ENCODE assay signal across 1 cellular context in the genomic region with DNA sequence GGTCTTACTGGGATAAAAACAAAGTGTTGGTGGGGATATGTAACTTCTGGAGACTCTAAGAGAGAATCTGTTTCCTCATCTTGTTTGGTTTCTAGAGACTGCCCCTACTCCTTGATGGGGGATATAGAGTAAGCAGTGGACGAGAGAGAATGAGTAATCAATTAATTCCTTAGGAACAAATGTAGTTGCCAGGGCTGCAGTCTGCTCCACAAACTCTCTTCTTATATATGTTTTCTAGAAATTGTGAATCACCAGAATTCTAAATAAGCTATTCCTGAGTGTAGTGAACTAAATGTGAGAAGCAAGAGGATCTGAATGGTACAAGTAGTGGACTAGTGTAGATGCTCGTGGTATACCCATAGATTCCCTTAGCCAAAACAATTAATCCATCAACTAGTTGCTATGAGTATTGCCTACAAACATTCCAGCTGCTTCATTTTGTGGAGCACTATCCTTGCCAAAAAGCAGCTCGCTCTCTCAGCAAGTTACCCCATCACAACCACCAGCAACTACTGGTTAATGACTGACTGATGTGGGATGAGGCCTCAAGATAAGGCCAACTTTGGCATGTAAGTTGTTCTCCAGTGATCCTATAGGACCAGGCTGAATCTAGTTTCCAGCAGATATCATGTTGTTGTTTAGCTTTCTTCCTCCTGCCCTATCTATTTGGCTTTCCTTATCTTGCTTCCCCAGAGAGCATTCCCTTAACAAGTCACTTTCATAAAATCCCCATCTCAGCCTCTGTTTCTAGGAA.
A peak's percentile ranks its signal among the peaks of the same experiment; 100 is the strongest.
TF ChIP-seq lines count a peak whose summit lies in the region.

No MANE protein-coding gene starts in this region.

TF ChIP-seq in K562, 482 proteins besides CTCF, POLR2A, EP300 and RAD21 (continued from another document and continues in another):
- no peak for TF ChIP-seq CEBPG (CRISPR knock-in tag; IDR thresholded peaks at IDR 0.05)
- TF ChIP-seq CEBPG (tag; conservative IDR thresholded peaks at IDR 0.05 in 1 of 2, IDR thresholded peaks at IDR 0.05 in 1 of 2): no peak
- TF ChIP-seq, protein P1, sequence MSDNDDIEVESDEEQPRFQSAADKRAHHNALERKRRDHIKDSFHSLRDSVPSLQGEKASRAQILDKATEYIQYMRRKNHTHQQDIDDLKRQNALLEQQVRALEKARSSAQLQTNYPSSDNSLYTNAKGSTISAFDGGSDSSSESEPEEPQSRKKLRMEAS (CRISPR knock-in tag; IDR thresholded peaks at IDR 0.05): no peak
- no peak for TF ChIP-seq DNMT1 (IDR thresholded peaks at IDR 0.05)
- no peak for TF ChIP-seq POLR2AphosphoS2 (IDR thresholded peaks at IDR 0.05; ENCODE audit: low read length)
- TF ChIP-seq, protein P2, sequence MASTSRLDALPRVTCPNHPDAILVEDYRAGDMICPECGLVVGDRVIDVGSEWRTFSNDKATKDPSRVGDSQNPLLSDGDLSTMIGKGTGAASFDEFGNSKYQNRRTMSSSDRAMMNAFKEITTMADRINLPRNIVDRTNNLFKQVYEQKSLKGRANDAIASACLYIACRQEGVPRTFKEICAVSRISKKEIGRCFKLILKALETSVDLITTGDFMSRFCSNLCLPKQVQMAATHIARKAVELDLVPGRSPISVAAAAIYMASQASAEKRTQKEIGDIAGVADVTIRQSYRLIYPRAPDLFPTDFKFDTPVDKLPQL (IDR thresholded peaks at IDR 0.05; ENCODE audit: extremely low read depth, insufficient read length): no peak
- TF ChIP-seq XRCC5 (IDR thresholded peaks at IDR 0.05; ENCODE audit: low read depth, low read length): no peak
- no peak for TF ChIP-seq RUNX1 (IDR thresholded peaks at IDR 0.05; ENCODE audit: low read depth)
- TF ChIP-seq ZEB2 (IDR thresholded peaks at IDR 0.05): no peak
- TF ChIP-seq ZC3H8 (IDR thresholded peaks at IDR 0.05): no peak
- TF ChIP-seq, protein P3, sequence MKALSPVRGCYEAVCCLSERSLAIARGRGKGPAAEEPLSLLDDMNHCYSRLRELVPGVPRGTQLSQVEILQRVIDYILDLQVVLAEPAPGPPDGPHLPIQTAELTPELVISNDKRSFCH (CRISPR knock-in tag; IDR thresholded peaks at IDR 0.05): no peak
- TF ChIP-seq, protein P3 (tag; IDR thresholded peaks at IDR 0.05): no peak
- no peak for TF ChIP-seq ZNF384 (IDR thresholded peaks at IDR 0.05; ENCODE audit: low read depth, low read length)
- no peak for TF ChIP-seq MYNN (IDR thresholded peaks at IDR 0.05)
- TF ChIP-seq MYNN (CRISPR knock-in tag; IDR thresholded peaks at IDR 0.05): no peak
- TF ChIP-seq PHF21A (IDR thresholded peaks at IDR 0.05; ENCODE audit: borderline replicate concordance, low read depth): no peak
- no peak for TF ChIP-seq GABPA (tag; conservative IDR thresholded peaks at IDR 0.05; ENCODE audit: low read depth)
- TF ChIP-seq OTX1 (CRISPR knock-in tag; IDR thresholded peaks at IDR 0.05): no peak
- peak; percentile 85 for TF ChIP-seq TEAD4 (IDR thresholded peaks at IDR 0.05; ENCODE audit: low read length)
- TF ChIP-seq TEAD4 (CRISPR knock-in tag; IDR thresholded peaks at IDR 0.05; ENCODE audit: borderline replicate concordance): no peak
- no peak for TF ChIP-seq PHB2 (IDR thresholded peaks at IDR 0.05; ENCODE audit: low read depth)
- TF ChIP-seq, protein P4, sequence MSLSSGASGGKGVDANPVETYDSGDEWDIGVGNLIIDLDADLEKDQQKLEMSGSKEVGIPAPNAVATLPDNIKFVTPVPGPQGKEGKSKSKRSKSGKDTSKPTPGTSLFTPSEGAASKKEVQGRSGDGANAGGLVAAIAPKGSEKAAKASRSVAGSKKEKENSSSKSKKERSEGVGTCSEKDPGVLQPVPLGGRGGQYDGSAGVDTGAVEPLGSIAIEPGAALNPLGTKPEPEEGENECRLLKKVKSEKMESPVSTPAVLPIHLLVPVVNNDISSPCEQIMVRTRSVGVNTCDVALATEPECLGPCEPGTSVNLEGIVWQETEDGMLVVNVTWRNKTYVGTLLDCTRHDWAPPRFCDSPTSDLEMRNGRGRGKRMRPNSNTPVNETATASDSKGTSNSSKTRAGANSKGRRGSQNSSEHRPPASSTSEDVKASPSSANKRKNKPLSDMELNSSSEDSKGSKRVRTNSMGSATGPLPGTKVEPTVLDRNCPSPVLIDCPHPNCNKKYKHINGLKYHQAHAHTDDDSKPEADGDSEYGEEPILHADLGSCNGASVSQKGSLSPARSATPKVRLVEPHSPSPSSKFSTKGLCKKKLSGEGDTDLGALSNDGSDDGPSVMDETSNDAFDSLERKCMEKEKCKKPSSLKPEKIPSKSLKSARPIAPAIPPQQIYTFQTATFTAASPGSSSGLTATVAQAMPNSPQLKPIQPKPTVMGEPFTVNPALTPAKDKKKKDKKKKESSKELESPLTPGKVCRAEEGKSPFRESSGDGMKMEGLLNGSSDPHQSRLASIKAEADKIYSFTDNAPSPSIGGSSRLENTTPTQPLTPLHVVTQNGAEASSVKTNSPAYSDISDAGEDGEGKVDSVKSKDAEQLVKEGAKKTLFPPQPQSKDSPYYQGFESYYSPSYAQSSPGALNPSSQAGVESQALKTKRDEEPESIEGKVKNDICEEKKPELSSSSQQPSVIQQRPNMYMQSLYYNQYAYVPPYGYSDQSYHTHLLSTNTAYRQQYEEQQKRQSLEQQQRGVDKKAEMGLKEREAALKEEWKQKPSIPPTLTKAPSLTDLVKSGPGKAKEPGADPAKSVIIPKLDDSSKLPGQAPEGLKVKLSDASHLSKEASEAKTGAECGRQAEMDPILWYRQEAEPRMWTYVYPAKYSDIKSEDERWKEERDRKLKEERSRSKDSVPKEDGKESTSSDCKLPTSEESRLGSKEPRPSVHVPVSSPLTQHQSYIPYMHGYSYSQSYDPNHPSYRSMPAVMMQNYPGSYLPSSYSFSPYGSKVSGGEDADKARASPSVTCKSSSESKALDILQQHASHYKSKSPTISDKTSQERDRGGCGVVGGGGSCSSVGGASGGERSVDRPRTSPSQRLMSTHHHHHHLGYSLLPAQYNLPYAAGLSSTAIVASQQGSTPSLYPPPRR (CRISPR knock-in tag; IDR thresholded peaks at IDR 0.05; ENCODE audit: borderline replicate concordance): no peak
- TF ChIP-seq, protein P5, sequence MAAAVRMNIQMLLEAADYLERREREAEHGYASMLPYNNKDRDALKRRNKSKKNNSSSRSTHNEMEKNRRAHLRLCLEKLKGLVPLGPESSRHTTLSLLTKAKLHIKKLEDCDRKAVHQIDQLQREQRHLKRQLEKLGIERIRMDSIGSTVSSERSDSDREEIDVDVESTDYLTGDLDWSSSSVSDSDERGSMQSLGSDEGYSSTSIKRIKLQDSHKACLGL (CRISPR knock-in tag; IDR thresholded peaks at IDR 0.05; ENCODE audit: borderline replicate concordance, poor library complexity, severe bottlenecking): no peak
- TF ChIP-seq MAFF (IDR thresholded peaks at IDR 0.05; ENCODE audit: low read length): no peak
- no peak for TF ChIP-seq POLR2G (IDR thresholded peaks at IDR 0.05; ENCODE audit: low read depth, low read length)
- TF ChIP-seq SMARCA4 (IDR thresholded peaks at IDR 0.05): peak; percentile 68
- no peak for TF ChIP-seq HSF4 (CRISPR knock-in tag; IDR thresholded peaks at IDR 0.05; ENCODE audit: borderline replicate concordance)
- no peak for TF ChIP-seq POLR3G (IDR thresholded peaks at IDR 0.05; ENCODE audit: extremely low read depth, insufficient read length, insufficient replicate concordance)
- TF ChIP-seq MEIS2 (IDR thresholded peaks at IDR 0.05; ENCODE audit: partially characterized antibody): peak; percentile 59
- TF ChIP-seq HDAC8 (tag; IDR thresholded peaks at IDR 0.05): no peak
- no peak for TF ChIP-seq MYC (IDR thresholded peaks at IDR 0.05; ENCODE audit: low read depth, low read length)
- no peak for TF ChIP-seq MYC (CRISPR knock-in tag; IDR thresholded peaks at IDR 0.05; ENCODE audit: borderline replicate concordance, low read depth)
- TF ChIP-seq, protein P6, sequence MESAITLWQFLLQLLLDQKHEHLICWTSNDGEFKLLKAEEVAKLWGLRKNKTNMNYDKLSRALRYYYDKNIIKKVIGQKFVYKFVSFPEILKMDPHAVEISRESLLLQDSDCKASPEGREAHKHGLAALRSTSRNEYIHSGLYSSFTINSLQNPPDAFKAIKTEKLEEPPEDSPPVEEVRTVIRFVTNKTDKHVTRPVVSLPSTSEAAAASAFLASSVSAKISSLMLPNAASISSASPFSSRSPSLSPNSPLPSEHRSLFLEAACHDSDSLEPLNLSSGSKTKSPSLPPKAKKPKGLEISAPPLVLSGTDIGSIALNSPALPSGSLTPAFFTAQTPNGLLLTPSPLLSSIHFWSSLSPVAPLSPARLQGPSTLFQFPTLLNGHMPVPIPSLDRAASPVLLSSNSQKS (CRISPR knock-in tag; IDR thresholded peaks at IDR 0.05): no peak
- TF ChIP-seq SETDB1 (IDR thresholded peaks at IDR 0.05; ENCODE audit: low read length): no peak
- TF ChIP-seq ZC3H11A (IDR thresholded peaks at IDR 0.05; ENCODE audit: low read depth, low read length): no peak
- TF ChIP-seq TCF3 (CRISPR knock-in tag; IDR thresholded peaks at IDR 0.05): peak; percentile 84
- TF ChIP-seq ZNF324 (CRISPR knock-in tag; IDR thresholded peaks at IDR 0.05): no peak
- no peak for TF ChIP-seq KLF1 (tag; IDR thresholded peaks at IDR 0.05)
- no peak for TF ChIP-seq ETV6 (IDR thresholded peaks at IDR 0.05; ENCODE audit: borderline replicate concordance in 1 of 2, low read depth in 2 of 2, low read length in 1 of 2)
- TF ChIP-seq ETV6 (CRISPR knock-in tag; IDR thresholded peaks at IDR 0.05; ENCODE audit: borderline replicate concordance): no peak
- TF ChIP-seq COPS2 (conservative IDR thresholded peaks at IDR 0.05): no peak
- TF ChIP-seq ZNF551 (CRISPR knock-in tag; IDR thresholded peaks at IDR 0.05): no peak
- no peak for TF ChIP-seq SMC3 (conservative IDR thresholded peaks at IDR 0.05; ENCODE audit: insufficient read depth, low read depth, low read length)
- no peak for TF ChIP-seq GTF2E2 (tag; IDR thresholded peaks at IDR 0.05)
- TF ChIP-seq, protein P7, sequence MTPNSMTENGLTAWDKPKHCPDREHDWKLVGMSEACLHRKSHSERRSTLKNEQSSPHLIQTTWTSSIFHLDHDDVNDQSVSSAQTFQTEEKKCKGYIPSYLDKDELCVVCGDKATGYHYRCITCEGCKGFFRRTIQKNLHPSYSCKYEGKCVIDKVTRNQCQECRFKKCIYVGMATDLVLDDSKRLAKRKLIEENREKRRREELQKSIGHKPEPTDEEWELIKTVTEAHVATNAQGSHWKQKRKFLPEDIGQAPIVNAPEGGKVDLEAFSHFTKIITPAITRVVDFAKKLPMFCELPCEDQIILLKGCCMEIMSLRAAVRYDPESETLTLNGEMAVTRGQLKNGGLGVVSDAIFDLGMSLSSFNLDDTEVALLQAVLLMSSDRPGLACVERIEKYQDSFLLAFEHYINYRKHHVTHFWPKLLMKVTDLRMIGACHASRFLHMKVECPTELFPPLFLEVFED (CRISPR knock-in tag; conservative IDR thresholded peaks at IDR 0.05): no peak
- no peak for TF ChIP-seq ZNF444 (CRISPR knock-in tag; IDR thresholded peaks at IDR 0.05)
- TF ChIP-seq ZNF224 (CRISPR knock-in tag; IDR thresholded peaks at IDR 0.05): no peak
- TF ChIP-seq CBFA2T2 (conservative IDR thresholded peaks at IDR 0.05): peak; percentile 84
- no peak for TF ChIP-seq ILF3 (IDR thresholded peaks at IDR 0.05; ENCODE audit: borderline replicate concordance)
- no peak for TF ChIP-seq FUS (optimal IDR thresholded peaks at IDR 0.05; ENCODE audit: low read depth, low read length)
- no peak for TF ChIP-seq CBX3 (IDR thresholded peaks at IDR 0.05; ENCODE audit: borderline replicate concordance in 1 of 2, low read length in 2 of 2)
- TF ChIP-seq ZNF778 (CRISPR knock-in tag; IDR thresholded peaks at IDR 0.05): no peak
- TF ChIP-seq, protein P8, sequence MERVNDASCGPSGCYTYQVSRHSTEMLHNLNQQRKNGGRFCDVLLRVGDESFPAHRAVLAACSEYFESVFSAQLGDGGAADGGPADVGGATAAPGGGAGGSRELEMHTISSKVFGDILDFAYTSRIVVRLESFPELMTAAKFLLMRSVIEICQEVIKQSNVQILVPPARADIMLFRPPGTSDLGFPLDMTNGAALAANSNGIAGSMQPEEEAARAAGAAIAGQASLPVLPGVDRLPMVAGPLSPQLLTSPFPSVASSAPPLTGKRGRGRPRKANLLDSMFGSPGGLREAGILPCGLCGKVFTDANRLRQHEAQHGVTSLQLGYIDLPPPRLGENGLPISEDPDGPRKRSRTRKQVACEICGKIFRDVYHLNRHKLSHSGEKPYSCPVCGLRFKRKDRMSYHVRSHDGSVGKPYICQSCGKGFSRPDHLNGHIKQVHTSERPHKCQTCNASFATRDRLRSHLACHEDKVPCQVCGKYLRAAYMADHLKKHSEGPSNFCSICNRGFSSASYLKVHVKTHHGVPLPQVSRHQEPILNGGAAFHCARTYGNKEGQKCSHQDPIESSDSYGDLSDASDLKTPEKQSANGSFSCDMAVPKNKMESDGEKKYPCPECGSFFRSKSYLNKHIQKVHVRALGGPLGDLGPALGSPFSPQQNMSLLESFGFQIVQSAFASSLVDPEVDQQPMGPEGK (CRISPR knock-in tag; IDR thresholded peaks at IDR 0.05; ENCODE audit: borderline replicate concordance): no peak
- no peak for TF ChIP-seq ZNF41 (CRISPR knock-in tag; conservative IDR thresholded peaks at IDR 0.05)
- no peak for TF ChIP-seq RFX7 (CRISPR knock-in tag; IDR thresholded peaks at IDR 0.05)
- TF ChIP-seq, protein P9, sequence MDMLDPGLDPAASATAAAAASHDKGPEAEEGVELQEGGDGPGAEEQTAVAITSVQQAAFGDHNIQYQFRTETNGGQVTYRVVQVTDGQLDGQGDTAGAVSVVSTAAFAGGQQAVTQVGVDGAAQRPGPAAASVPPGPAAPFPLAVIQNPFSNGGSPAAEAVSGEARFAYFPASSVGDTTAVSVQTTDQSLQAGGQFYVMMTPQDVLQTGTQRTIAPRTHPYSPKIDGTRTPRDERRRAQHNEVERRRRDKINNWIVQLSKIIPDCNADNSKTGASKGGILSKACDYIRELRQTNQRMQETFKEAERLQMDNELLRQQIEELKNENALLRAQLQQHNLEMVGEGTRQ (CRISPR knock-in tag; IDR thresholded peaks at IDR 0.05): no peak
